ENCODE assay signal across 8 cellular contexts in the genomic region with DNA sequence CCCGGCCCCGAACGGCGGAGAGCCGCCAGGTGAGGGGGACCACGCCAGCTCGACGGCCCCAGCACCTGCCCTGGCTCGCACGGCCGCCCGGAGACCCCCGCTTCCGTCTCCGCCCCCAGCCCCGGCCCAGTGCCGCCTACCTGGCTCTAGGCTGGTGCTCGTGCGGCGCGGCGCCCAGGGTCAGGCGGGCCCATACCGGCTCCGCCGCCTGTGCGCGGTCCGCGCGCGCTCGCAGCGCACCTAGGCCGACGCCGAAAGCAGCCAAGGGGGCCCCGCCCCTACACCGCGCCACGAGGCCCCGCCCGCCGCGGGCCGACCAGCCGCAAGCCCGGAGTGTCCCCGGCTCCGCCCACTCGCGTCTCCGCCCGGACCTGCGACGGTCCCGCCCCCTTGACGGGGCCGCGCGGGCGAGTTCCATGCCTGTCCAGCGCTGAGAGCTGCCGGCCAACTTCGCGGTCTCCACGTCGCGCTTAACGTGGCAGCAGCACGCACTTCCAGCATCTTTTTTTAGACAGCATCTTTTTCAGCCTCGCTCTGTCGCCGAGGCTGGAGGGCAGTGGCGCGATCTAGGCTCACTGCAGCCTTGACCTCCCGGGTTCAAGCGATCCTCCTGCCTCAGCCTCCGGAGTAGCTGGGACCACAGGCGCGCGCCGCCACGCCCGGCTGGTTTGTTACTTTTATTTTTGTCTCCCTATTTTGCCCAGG. TPM values are rescaled to one million over a fixed set of nuclear protein-coding genes. Genes with fewer than 3 reads are reported as not detected.
DNase-seq lines count a peak whose midpoint lies in the region; ATAC-seq, FAIRE-seq and TF ChIP-seq lines count a peak whose summit lies in the region.

A gene with protein sequence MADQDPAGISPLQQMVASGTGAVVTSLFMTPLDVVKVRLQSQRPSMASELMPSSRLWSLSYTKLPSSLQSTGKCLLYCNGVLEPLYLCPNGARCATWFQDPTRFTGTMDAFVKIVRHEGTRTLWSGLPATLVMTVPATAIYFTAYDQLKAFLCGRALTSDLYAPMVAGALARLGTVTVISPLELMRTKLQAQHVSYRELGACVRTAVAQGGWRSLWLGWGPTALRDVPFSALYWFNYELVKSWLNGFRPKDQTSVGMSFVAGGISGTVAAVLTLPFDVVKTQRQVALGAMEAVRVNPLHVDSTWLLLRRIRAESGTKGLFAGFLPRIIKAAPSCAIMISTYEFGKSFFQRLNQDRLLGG (minus strand): TSS at position 253 of the 705 bp plus-strand sequence. CDS start 1,261 bp downstream, outside the sequence.

- ATAC-seq in GM19351 (IDR thresholded peaks at IDR 0.05; ENCODE audit: unreplicated experiment) (peak; percentile 61), HG03520 (IDR thresholded peaks at IDR 0.05; ENCODE audit: unreplicated experiment) (peak; percentile 59), HepG2 (peak; percentile 80)

- peak within 1 kb of the TSS; percentile 90 for H3K9ac ChIP-seq in HepG2 (ENCODE audit: insufficient read depth, low read depth, low read length)

- peak; percentile 62 for FAIRE-seq in HepG2 (lab: Jason Lieb, UNC)

- peak within 1 kb of the TSS; percentile 97 for H3K4me2 ChIP-seq in HepG2 (ENCODE audit: low read depth, low read length)

- peaks cover 19% of the 10 kb centered on the region for H3K4me1 Mint-ChIP-seq in dendritic cell treated with granulocyte-macrophage colony-stimulating factor and Interleukin-4, amounts not matched to agents 40 ng/mL and 50 ng/mL, for 4 days (ENCODE audit: low read depth)

- H3K4me3 Mint-ChIP-seq in dendritic cell treated with granulocyte-macrophage colony-stimulating factor and Interleukin-4, amounts not matched to agents 40 ng/mL and 50 ng/mL, for 4 days = peak within 1 kb of the TSS; percentile 90

- no peaks in the 10 kb centered on the region for H3K9me3 ChIP-seq in HepG2 (ENCODE audit: low read length)

- H3K27me3 Mint-ChIP-seq in dendritic cell treated with granulocyte-macrophage colony-stimulating factor and Interleukin-4, amounts not matched to agents 40 ng/mL and 50 ng/mL, for 4 days = no peaks in the 10 kb centered on the region

- CTCF ChIA-PET in HepG2 (lab: Yijun Ruan, JAX; ENCODE audit: low intra/inter-chr PET ratio, low total read pairs) = no interaction called here

- in situ Hi-C loops in HepG2 (cut with HindIII; ENCODE audit: extremely low pct_ligation_motif_present, low pct_unique_long_range_greater_than_20kb) = loop anchor here (5.0 kb wide), 1 partner anchor 102 kb away; no protein-coding TSS in a partner anchor

- H3K27ac Mint-ChIP-seq in dendritic cell treated with granulocyte-macrophage colony-stimulating factor and Interleukin-4, amounts not matched to agents 40 ng/mL and 50 ng/mL, for 4 days = peak within 1 kb of the TSS; percentile 98

- 19% methylated on average over 35 of the region's 85 CpGs for WGBS in HepG2 (ENCODE audit: low lambda C conversion rate)

- POLR2A ChIA-PET in HepG2 (lab: Yijun Ruan, JAX) = interaction anchor here (0.5 to 1.9 kb wide), 8 partner anchors 12 to 142 kb away, joined by 3 to 8 read pairs (median 6); a partner anchor contains a TSS

- peaks cover 46% of the 10 kb centered on the region for H3K36me3 Mint-ChIP-seq in dendritic cell treated with granulocyte-macrophage colony-stimulating factor and Interleukin-4, amounts not matched to agents 40 ng/mL and 50 ng/mL, for 4 days (ENCODE audit: low read depth)

- no peaks in the 10 kb centered on the region for H4K20me1 ChIP-seq in HepG2 (ENCODE audit: insufficient read depth, low read length)

- no TSS peak for BruUV-seq in HepG2 (replicated peaks; lab: Mats Ljungman, UMichigan)

- no peaks in the 10 kb centered on the region; a peak in 3 of 5 replicates for H3K27me3 ChIP-seq in HepG2 (ENCODE audit: control insufficient read depth in 1 of 2, insufficient read depth in 2 of 2, low read length in 2 of 2)

- peaks cover 17 to 29% of the 10 kb centered on the region in 2 experiments; a peak in 4 of 5 replicates for H3K36me3 ChIP-seq in HepG2 (replicated peaks in 1 of 2; ENCODE audit: control insufficient read depth in 1 of 2, insufficient read depth in 2 of 2, low read length in 2 of 2)

- peak; percentile 72 to 91 for TF ChIP-seq POLR2A in HepG2 (IDR thresholded peaks at IDR 0.05; ENCODE audit: insufficient read depth in 1 of 2, low read depth in 2 of 2, low read length in 2 of 2)

- no peak within 1 kb of the TSS for H2AFZ ChIP-seq in HepG2 (ENCODE audit: low read length)

- H3K9me3 Mint-ChIP-seq in dendritic cell treated with granulocyte-macrophage colony-stimulating factor and Interleukin-4, amounts not matched to agents 40 ng/mL and 50 ng/mL, for 4 days = no peaks in the 10 kb centered on the region

- intact Hi-C loops in dendritic cell treated with granulocyte-macrophage colony-stimulating factor and Interleukin-4, amounts not matched to agents 40 ng/mL and 50 ng/mL, for 4 days (cut with micrococcal nuclease) = loop anchor here (2.0 to 10.0 kb wide), 3 partner anchors 50 to 114 kb away; no protein-coding TSS in a partner anchor
- intact Hi-C loops in HepG2 (cut with micrococcal nuclease; ENCODE audit: unreplicated experiment) = loop anchor here (2.0 to 10.0 kb wide), 3 partner anchors 50 to 122 kb away; a partner anchor contains a TSS

- H3K79me2 ChIP-seq in HepG2 (ENCODE audit: insufficient read depth, low read length) = peaks cover 14% of the 10 kb centered on the region

- peak; percentile 71 for TF ChIP-seq RAD21 in HepG2 (CRISPR knock-in tag; IDR thresholded peaks at IDR 0.05)

- peak; percentile 52 to 97 (median 86) for DNase-seq in C1 segment of cervical spinal cord (lab: John Stamatoyannopoulos, UW)
- peak; percentile 98 for DNase-seq in NCI-H69 (lab: John Stamatoyannopoulos, UW)
- peak; percentile 90 to 91 for DNase-seq in activated CD4-positive, alpha-beta T cell treated with anti-CD3 and anti-CD28 coated beads, Interleukin-2, amount 50 U/mL, for 4 hours
- peak; percentile 85 for DNase-seq in HepG2 (ENCODE audit: low spot score)
- peak; percentile 95 for DNase-seq in stimulated activated CD4-positive, alpha-beta T cell treated with anti-CD3 and anti-CD28 coated beads, Interleukin-4, amount 100 ng/mL, for 1 hour

- H3K4me3 ChIP-seq in HepG2 (replicated peaks in 1 of 3; ENCODE audit: insufficient read depth in 1 of 3, low read depth in 2 of 3, low read length in 3 of 3) = peak within 1 kb of the TSS; percentile 78 to 97 (median 91)

- TF ChIP-seq EP300 in HepG2 (IDR thresholded peaks at IDR 0.05; ENCODE audit: low read depth in 2 of 2, low read length in 2 of 2) (peak in 1 of 2 experiments; percentile 31; a peak in 2 of 4 replicates), HepG2 (CRISPR knock-in tag; IDR thresholded peaks at IDR 0.05; ENCODE audit: borderline replicate concordance) (no peak)

- H3K4me1 ChIP-seq in HepG2 (ENCODE audit: insufficient read depth, low read length) = peaks cover 55% of the 10 kb centered on the region

- peak; percentile 22; the same call in 1 of the 2 replicates for TF ChIP-seq CTCF in HepG2 (CRISPR knock-in tag; IDR thresholded peaks at IDR 0.05)

- peak within 1 kb of the TSS; percentile 61 for H3K27ac ChIP-seq in HepG2 (ENCODE audit: extremely low read length, insufficient read depth, low read length)

TF ChIP-seq in HepG2, 621 proteins besides CTCF, POLR2A, EP300 and RAD21 (continues in another document):
- TF ChIP-seq ASH2L (IDR thresholded peaks at IDR 0.05; ENCODE audit: insufficient read length, low read depth, low read length) = peak; percentile 84
- TF ChIP-seq ZSCAN31 (CRISPR knock-in tag; IDR thresholded peaks at IDR 0.05; ENCODE audit: low read depth) = peak; percentile 97
- TF ChIP-seq HDAC1 (CRISPR knock-in tag; IDR thresholded peaks at IDR 0.05) = peak; percentile 21; the same call in 1 of the 2 replicates
- TF ChIP-seq, protein P1, sequence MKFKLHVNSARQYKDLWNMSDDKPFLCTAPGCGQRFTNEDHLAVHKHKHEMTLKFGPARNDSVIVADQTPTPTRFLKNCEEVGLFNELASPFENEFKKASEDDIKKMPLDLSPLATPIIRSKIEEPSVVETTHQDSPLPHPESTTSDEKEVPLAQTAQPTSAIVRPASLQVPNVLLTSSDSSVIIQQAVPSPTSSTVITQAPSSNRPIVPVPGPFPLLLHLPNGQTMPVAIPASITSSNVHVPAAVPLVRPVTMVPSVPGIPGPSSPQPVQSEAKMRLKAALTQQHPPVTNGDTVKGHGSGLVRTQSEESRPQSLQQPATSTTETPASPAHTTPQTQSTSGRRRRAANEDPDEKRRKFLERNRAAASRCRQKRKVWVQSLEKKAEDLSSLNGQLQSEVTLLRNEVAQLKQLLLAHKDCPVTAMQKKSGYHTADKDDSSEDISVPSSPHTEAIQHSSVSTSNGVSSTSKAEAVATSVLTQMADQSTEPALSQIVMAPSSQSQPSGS (CRISPR knock-in tag; IDR thresholded peaks at IDR 0.05) = no peak; the same call in 1 of the 2 replicates
- TF ChIP-seq ZFYVE20 (CRISPR knock-in tag; IDR thresholded peaks at IDR 0.05; ENCODE audit: borderline replicate concordance, low read depth) = 0 out of 2 replicates have a peak, but pooled peaks have one; percentile 70
- TF ChIP-seq ZNF841 (CRISPR knock-in tag; IDR thresholded peaks at IDR 0.05; ENCODE audit: borderline replicate concordance) = no peak

RNA-seq across cellular contexts. Expression of the gene that starts here (rescaled TPM):
- total RNA-seq in HepG2 (2016; rRNA removed; fragmentation: Illumina TruSeq; extraction: Trizol) = 119 and 151 TPM in 2 replicates
- 410 and 476 TPM in 2 replicates for total RNA-seq in HepG2 (2016; cell fraction: cytosol; rRNA removed; fragmentation: Illumina TruSeq; extraction: Trizol; ENCODE audit: low read depth)
- total RNA-seq in HepG2 (2016; cell fraction: insoluble cytoplasmic fraction; rRNA removed; fragmentation: Illumina TruSeq; extraction: Trizol) = 99.0 and 156 TPM in 2 replicates
- total RNA-seq in HepG2 (2016; cell fraction: membrane; rRNA removed; fragmentation: Illumina TruSeq; extraction: Trizol) = 478 and 550 TPM in 2 replicates
- 88.4 and 102 TPM in 2 replicates for total RNA-seq in HepG2 (2016; cell fraction: nucleus; rRNA removed; fragmentation: Illumina TruSeq; extraction: Trizol)
- 144 and 164 TPM in 2 replicates for polyA plus RNA-seq in HepG2 (2011; rRNA removed)
- 120 and 173 TPM in 2 replicates for polyA plus RNA-seq in HepG2 (2011; cell fraction: cytosol; rRNA removed)
- 432 and 489 TPM in 2 replicates for polyA plus RNA-seq in HepG2 (2011; cell fraction: nucleus; rRNA removed)
- polyA plus RNA-seq in HepG2 (2012) = 90.6 and 129 TPM in 2 replicates
- 809 and 889 TPM in 2 replicates for polyA plus RNA-seq in HepG2 (2016; cell fraction: cytosol; fragmentation: Illumina TruSeq; extraction: Trizol; ENCODE audit: low read depth)
- 161 and 204 TPM in 2 replicates for polyA plus RNA-seq in HepG2 (2016; cell fraction: insoluble cytoplasmic fraction; fragmentation: Illumina TruSeq; extraction: Trizol; ENCODE audit: low read depth)
- 764 and 806 TPM in 2 replicates for polyA plus RNA-seq in HepG2 (2016; cell fraction: membrane; fragmentation: Illumina TruSeq; extraction: Trizol; ENCODE audit: low read depth)
- polyA plus RNA-seq in HepG2 (2016; cell fraction: nucleus; fragmentation: Illumina TruSeq; extraction: Trizol; ENCODE audit: insufficient read depth, low read depth) = 299 and 303 TPM in 2 replicates
- 136 and 157 TPM in 2 replicates for polyA minus RNA-seq in HepG2 (2011; rRNA and poly(A)+ RNA removed; ENCODE audit: low replicate concordance)
- polyA minus RNA-seq in HepG2 (2011; cell fraction: cytosol; rRNA and poly(A)+ RNA removed) = 35.4 and 57.5 TPM in 2 replicates
- polyA minus RNA-seq in HepG2 (2011; cell fraction: nucleus; rRNA and poly(A)+ RNA removed) = 45.3 and 47.1 TPM in 2 replicates

Comparison
In these comparisons a context has a peak if more than half of its experiments do, and no peak if none do; other contexts are left out.
1. Peak in every context shown above with its lines: DNase-seq, ATAC-seq, H3K4me3 ChIP-seq and H3K27ac ChIP-seq.